In genomic region chr10:102394079-102394800, GRCh38 we compare ENCODE assay signal across 8 cellular contexts.
A peak's percentile ranks its signal among the peaks of the same experiment; 100 is the strongest.
DNase-seq lines count a peak whose midpoint lies in the region; ATAC-seq, FAIRE-seq and TF ChIP-seq lines count a peak whose summit lies in the region.

No MANE protein-coding gene starts in this region.

- peaks cover 4% of the 10 kb centered on the region for H3K36me3 ChIP-seq in neuron (ENCODE audit: insufficient read depth, low read length)

- H3K9me3 ChIP-seq in neuron (ENCODE audit: low read length) = no peaks in the 10 kb centered on the region

- peak overlapping the region; percentile 91 for H2AFZ ChIP-seq in neuron (ENCODE audit: low read depth, low read length)

- FAIRE-seq in HTR-8/SVneo (lab: Jason Lieb, UNC) = peak; percentile 48

- peaks cover 20% of the 10 kb centered on the region for H3K4me1 ChIP-seq in neuron (ENCODE audit: insufficient read depth, low read length)

- peak; percentile 78 for ATAC-seq in GM21381 (IDR thresholded peaks at IDR 0.05; ENCODE audit: unreplicated experiment)

- peak; percentile 58 for TF ChIP-seq POLR2A in Raji (IDR thresholded peaks at IDR 0.05; ENCODE audit: insufficient read depth, low read depth, low read length)

- no peaks in the 10 kb centered on the region for H3K27me3 ChIP-seq in neuron (ENCODE audit: insufficient read depth, low read length)

- no peak for TF ChIP-seq CTCF in foreskin fibroblast (IDR thresholded peaks at IDR 0.05; ENCODE audit: low read depth, low read length)

- H3K4me3 ChIP-seq in foreskin fibroblast (ENCODE audit: low read depth in 1 of 2, low read length in 2 of 2) (peak overlapping the region; percentile 83 to 84), neuron (ENCODE audit: low read length) (peak overlapping the region; percentile 54)

- peak; percentile 42 for DNase-seq in DMS153 treated with DMSO at 0.1 percent for 48 hours (lab: John Stamatoyannopoulos, UW; ENCODE audit: unreplicated experiment)
- DNase-seq in HTR-8/SVneo (ENCODE audit: insufficient read length, low spot score) = peak; percentile 94
- peak; percentile 97 for DNase-seq in activated gamma-delta T cell (lab: John Stamatoyannopoulos, UW)
- peak; percentile 90 to 97 for DNase-seq in foreskin fibroblast
- DNase-seq in stromal cell of bone marrow (ENCODE audit: low read depth) = peak; percentile 88

Comparison
In these comparisons a context has a peak if more than half of its experiments do, and no peak if none do; other contexts are left out.
1. Peak in every context shown above with its lines: DNase-seq, ATAC-seq and H3K4me3 ChIP-seq.
2. DNase-seq: peak in every context shown above with its lines; median percentile 97 in activated gamma-delta T cell; 94 in HTR-8/SVneo; 94 in foreskin fibroblast; 88 in stromal cell of bone marrow; 42 in DMS153 treated with DMSO at 0.1 percent for 48 hours.